28 cellular contexts compared by ENCODE assay signal in genomic region chr1:82366694-82367093, GRCh38.
DNase-seq lines count a peak whose midpoint lies in the region; ATAC-seq and TF ChIP-seq lines count a peak whose summit lies in the region.
"Had no signal": no experiment of that assay in that cellular context is flagged by ENCODE, and none has a peak within 500 bp of the region (broad histone marks: within the 10 kb centered on the region; RNA-seq: fewer than 3 reads in every experiment).

No MANE protein-coding gene starts in this region.

- H3K4me2 ChIP-seq in PC-3 (ENCODE audit: low read length), result no peak overlapping the region
- H3K4me2 ChIP-seq in mammary epithelial cell (ENCODE audit: insufficient read depth, low read depth, low read length), result no peak overlapping the region
- H3K4me2 ChIP-seq: KMS-11, PC-9 had no signal

- H3K4me3 Mint-ChIP-seq in CD4-positive, alpha-beta T cell, result no peak overlapping the region
- H3K4me3 Mint-ChIP-seq: CD8-positive, alpha-beta T cell had no signal

- dilution Hi-C loops in mammary epithelial cell (cut with HindIII; ENCODE audit: low sequenced_read_pairs), result no loop called here

- peak; percentile 29 for ATAC-seq in PC-3
- ATAC-seq in CD4-positive, alpha-beta T cell (ENCODE audit: poor library complexity), result no peak
- ATAC-seq: CD8-positive, alpha-beta T cell; GM12878 had no signal

- in situ Hi-C loops in mammary epithelial cell (cut with MboI; ENCODE audit: low sequenced_read_pairs in 2 of 2), result no loop called here

- CTCF ChIA-PET in PC-3 (lab: Charles Lee) (no interaction called here), mammary epithelial cell (lab: Charles Lee; ENCODE audit: low non-redundant PET) (no interaction called here)
- CTCF ChIA-PET in CD4-positive, alpha-beta T cell (lab: Charles Lee), result no interaction called here

- H3K4me3 ChIP-seq in PC-3 (ENCODE audit: low read length) (no peak overlapping the region), mammary epithelial cell (replicated peaks in 1 of 3; ENCODE audit: insufficient read depth in 1 of 3, low read depth in 2 of 3, low read length in 3 of 3) (no peak overlapping the region)
- H3K4me3 ChIP-seq: GM12878, PC-9, SJSA1 had no signal

- H3K9me3 Mint-ChIP-seq in CD4-positive, alpha-beta T cell, result no peaks in the 10 kb centered on the region
- H3K9me3 Mint-ChIP-seq: CD8-positive, alpha-beta T cell had no signal

- H4K20me1 ChIP-seq in PC-3 (ENCODE audit: low read length), result no peaks in the 10 kb centered on the region
- no peaks in the 10 kb centered on the region for H4K20me1 ChIP-seq in mammary epithelial cell (ENCODE audit: insufficient read depth, low read length)

- no peak overlapping the region for H2AFZ ChIP-seq in PC-3 (ENCODE audit: low read length)
- no peak overlapping the region for H2AFZ ChIP-seq in mammary epithelial cell (ENCODE audit: low read depth, low read length)
- H2AFZ ChIP-seq: PC-9 had no signal

- H3K27me3 Mint-ChIP-seq in CD4-positive, alpha-beta T cell, result no peaks in the 10 kb centered on the region

- peak; percentile 74 for DNase-seq in PC-3
- peak; percentile 68 for DNase-seq in mammary epithelial cell
- DNase-seq in epithelial cell of prostate (ENCODE audit: low read depth, low spot score), result peak; percentile 79
- DNase-seq in hypothalamus (lab: John Stamatoyannopoulos, UW), result no peak
- no peak for DNase-seq in HT-29 (ENCODE audit: low spot score)
- DNase-seq in CD4-positive, alpha-beta T cell, result no peak
- no peak for DNase-seq in NOMO-1 treated with dmso at 0.1 percent for 144 hours (lab: John Stamatoyannopoulos, UW; ENCODE audit: unreplicated experiment)
- DNase-seq: C1 segment of cervical spinal cord; Caco-2; CD8-positive, alpha-beta T cell; DMS 273 treated with DMSO at 0.1 percent for 48 hours; DMS79; EL; GDM1; HCEC 1CT; IMR-90; NCI-H1092 treated with DMSO at 0.1 percent for 48 hours; NCI-H1436 treated with DMSO at 0.1 percent for 48 hours; NCI-H187 treated with DMSO at 0.1 percent for 48 hours; NCI-H2107; NCI-H446; NCI-H524 treated with DMSO at 0.1 percent for 48 hours; NCI-H774; PC-9; Right ventricle myocardium superior had no signal

- BruUV-seq in PC-3 (replicated peaks; lab: Mats Ljungman, UMichigan) (no TSS peak), mammary epithelial cell (replicated peaks; lab: Mats Ljungman, UMichigan) (no TSS peak)

- H3K9me3 ChIP-seq in PC-3 (ENCODE audit: low read length), result no peaks in the 10 kb centered on the region
- no peaks in the 10 kb centered on the region for H3K9me3 ChIP-seq in mammary epithelial cell (replicated peaks; ENCODE audit: insufficient read depth, low read length)
- no peaks in the 10 kb centered on the region for H3K9me3 ChIP-seq in CD4-positive, alpha-beta T cell (ENCODE audit: control insufficient read depth, low read length)
- H3K9me3 ChIP-seq: Caco-2, SJSA1 had no signal

- H3K27ac ChIP-seq in PC-3 (ENCODE audit: low read length) (peak overlapping the region; percentile 93), mammary epithelial cell (ENCODE audit: insufficient read depth, low read depth, low read length) (no peak overlapping the region), epithelial cell of prostate (peak overlapping the region; percentile 81)
- H3K27ac ChIP-seq in CD4-positive, alpha-beta T cell (ENCODE audit: low read depth, low read length), result no peak overlapping the region
- H3K27ac ChIP-seq: KMS-11, PC-9, SJSA1 had no signal

- H3K27ac Mint-ChIP-seq in CD4-positive, alpha-beta T cell, result no peak overlapping the region
- H3K27ac Mint-ChIP-seq: CD8-positive, alpha-beta T cell had no signal

- no peaks in the 10 kb centered on the region for H3K4me1 Mint-ChIP-seq in CD4-positive, alpha-beta T cell (ENCODE audit: low read depth)

- no peaks in the 10 kb centered on the region for H3K9me2 ChIP-seq in PC-3 (replicated peaks; ENCODE audit: low read length)

- H3F3A ChIP-seq in PC-3 (ENCODE audit: low read length, unreplicated experiment), result no peaks in the 10 kb centered on the region

- no peaks in the 10 kb centered on the region for H3K36me3 Mint-ChIP-seq in CD4-positive, alpha-beta T cell (ENCODE audit: low read depth)
- H3K36me3 Mint-ChIP-seq: CD8-positive, alpha-beta T cell had no signal

- no peaks in the 10 kb centered on the region for H3K27me3 ChIP-seq in PC-3 (ENCODE audit: low read length)
- H3K27me3 ChIP-seq in mammary epithelial cell (ENCODE audit: insufficient read depth, low read length), result no peaks in the 10 kb centered on the region
- H3K27me3 ChIP-seq in CD4-positive, alpha-beta T cell (ENCODE audit: control insufficient read depth, insufficient read depth, low read length), result no peaks in the 10 kb centered on the region
- H3K27me3 ChIP-seq: SJSA1 had no signal

- H3K9ac ChIP-seq in PC-3 (ENCODE audit: low read length), result no peak overlapping the region
- no peak overlapping the region for H3K9ac ChIP-seq in mammary epithelial cell (ENCODE audit: insufficient read depth, low read length)
- H3K9ac ChIP-seq: KMS-11 had no signal

- H3K79me2 ChIP-seq in PC-3 (ENCODE audit: low read length), result no peaks in the 10 kb centered on the region
- no peaks in the 10 kb centered on the region for H3K79me2 ChIP-seq in mammary epithelial cell (ENCODE audit: insufficient read depth, low read length)

- WGBS in mammary epithelial cell (ENCODE audit: low coverage, missing lambda C conversion rate), result 0% methylated on average over 2 of the region's 2 CpGs

- intact Hi-C loops in PC-3 (cut with micrococcal nuclease) (no loop called here), mammary epithelial cell (cut with micrococcal nuclease) (no loop called here)
- intact Hi-C loops in CD4-positive, alpha-beta T cell (cut with DNase I, micrococcal nuclease), result no loop called here

- H3K36me3 ChIP-seq in PC-3 (ENCODE audit: low read depth, low read length) (no peaks in the 10 kb centered on the region), mammary epithelial cell (ENCODE audit: insufficient read depth, low read length) (no peaks in the 10 kb centered on the region)
- H3K36me3 ChIP-seq: SJSA1 had no signal

- TF ChIP-seq CTCF in PC-3 (conservative IDR thresholded peaks at IDR 0.05; ENCODE audit: low read depth, low read length) (no peak), mammary epithelial cell (conservative IDR thresholded peaks at IDR 0.05 in 1 of 2, IDR thresholded peaks at IDR 0.05 in 1 of 2; ENCODE audit: extremely low read depth in 1 of 2, insufficient read depth in 1 of 2, low read depth in 1 of 2, low read length in 2 of 2) (no peak)
- TF ChIP-seq CTCF in CD4-positive, alpha-beta T cell (IDR thresholded peaks at IDR 0.05), result no peak

- POLR2A ChIA-PET in PC-3 (lab: Charles Lee; ENCODE audit: unreplicated experiment), result no interaction called here
- POLR2A ChIA-PET in CD4-positive, alpha-beta T cell (lab: Charles Lee), result no interaction called here

- H3K4me1 ChIP-seq in PC-3 (ENCODE audit: insufficient read depth, low read length) (peaks cover 13% of the 10 kb centered on the region; the same call in 1 of the 2 replicates), mammary epithelial cell (ENCODE audit: insufficient read depth, low read length) (peaks cover 16% of the 10 kb centered on the region)
- H3K4me1 ChIP-seq: Caco-2 had no signal

Comparison
In these comparisons a context has a peak if more than half of its experiments do, and no peak if none do; other contexts are left out.
1. DNase-seq: peak in PC-3 (single experiment), mammary epithelial cell (single experiment) and epithelial cell of prostate (single experiment); none in hypothalamus (0 of 51), HT-29 (single experiment), CD4-positive, alpha-beta T cell (0 of 10) and NOMO-1 treated with dmso at 0.1 percent for 144 hours (single experiment).
2. H3K27ac ChIP-seq: peak in PC-3 (single experiment) and epithelial cell of prostate (single experiment); none in mammary epithelial cell (single experiment) and CD4-positive, alpha-beta T cell (single experiment).